In the genomic region with DNA sequence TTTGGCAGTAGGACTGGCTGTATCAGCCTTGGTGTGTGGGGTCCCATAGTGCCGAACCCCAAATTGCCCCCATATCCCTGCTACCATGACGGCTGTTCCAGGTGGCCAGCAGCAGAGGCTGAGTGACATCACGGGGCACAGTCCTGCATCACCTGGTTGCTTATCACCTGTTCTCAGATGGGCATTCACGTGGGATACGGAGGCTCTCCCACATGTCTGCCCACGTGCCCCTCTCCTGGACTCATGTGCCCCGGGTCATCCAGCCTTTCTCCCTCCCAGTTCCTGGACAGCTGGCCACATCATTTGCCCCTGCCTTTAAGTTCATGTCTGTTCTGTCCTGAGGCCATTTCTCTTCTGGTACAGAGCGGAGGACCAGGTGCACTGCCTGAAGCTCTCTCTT, we compare ENCODE assay signal across 16 cellular contexts.
A peak's percentile ranks its signal among the peaks of the same experiment; 100 is the strongest.
DNase-seq lines count a peak whose midpoint lies in the region; ATAC-seq and TF ChIP-seq lines count a peak whose summit lies in the region.
"Had no signal": no experiment of that assay in that cellular context is flagged by ENCODE, and none has a peak within 500 bp of the region (broad histone marks: within the 10 kb centered on the region; RNA-seq: fewer than 3 reads in every experiment).

No MANE protein-coding gene starts in this region.

- peak overlapping the region; percentile 5 for H2BK15ac ChIP-seq in neuronal stem cell (ENCODE audit: low read length)

- H3K4me1 ChIP-seq in right atrium auricular region = no peaks in the 10 kb centered on the region
- H3K4me1 ChIP-seq in heart left ventricle = no peaks in the 10 kb centered on the region
- H3K4me1 ChIP-seq in BLaER1 treated with 17β-estradiol and CSF1 and Interleukin-3, amounts not matched to agents 10 nM and 100 nM = peaks cover 9 to 44% (median 35%) of the 10 kb centered on the region in 10 experiments
- no peaks in the 10 kb centered on the region for H3K4me1 ChIP-seq in neuronal stem cell (ENCODE audit: control insufficient read depth in 2 of 2, insufficient read depth in 1 of 2, low read depth in 1 of 2, low read length in 2 of 2)
- H3K4me1 ChIP-seq: HAP-1 had no signal

- no peak overlapping the region for H2BK120ac ChIP-seq in neuronal stem cell (ENCODE audit: low read depth, low read length)

- intact Hi-C loops in heart left ventricle (cut with DNase I) = loop anchor here in 1 of 10 donors (10.0 kb wide), 1 partner anchor 268 kb away; no protein-coding TSS in a partner anchor

- 85 to 98% (median 91%) methylated on average over 5 to 8 of the region's 8 CpGs for WGBS in heart left ventricle, 4 donors
- no CpG with 5 or more reads among the region's 8 CpGs for WGBS in neuronal stem cell (ENCODE audit: extremely low coverage in 2 of 2, insufficient read length in 2 of 2, insufficient replicate concordance in 1 of 2), 2 donors

- no peak for ATAC-seq in heart left ventricle
- ATAC-seq: GM12878, GM23338 had no signal

- H3K9ac ChIP-seq in BLaER1 treated with 17β-estradiol and CSF1 and Interleukin-3, amounts not matched to agents 10 nM and 100 nM = no peak overlapping the region
- peak overlapping the region; percentile 45 for H3K9ac ChIP-seq in neuronal stem cell (ENCODE audit: low read depth, low read length, poor library complexity)

- H3K4me3 ChIP-seq in right atrium auricular region (no peak overlapping the region), heart left ventricle (no peak overlapping the region), neuronal stem cell (ENCODE audit: low read length in 2 of 2) (no peak overlapping the region)
- H3K4me3 ChIP-seq in BLaER1 treated with 17β-estradiol and CSF1 and Interleukin-3, amounts not matched to agents 10 nM and 100 nM = no peak overlapping the region
- H3K4me3 ChIP-seq: GM12878, GM23338, HAP-1 had no signal

- no peak overlapping the region for H4K91ac ChIP-seq in neuronal stem cell (ENCODE audit: low read depth, low read length, poor library complexity)

- H3K9me3 ChIP-seq in right atrium auricular region (no peaks in the 10 kb centered on the region), heart left ventricle (no peaks in the 10 kb centered on the region), neuronal stem cell (replicated peaks in 1 of 2; ENCODE audit: control insufficient read depth in 2 of 2, insufficient read depth in 1 of 2, low read depth in 1 of 2, low read length in 2 of 2) (peaks cover 0 to 2% of the 10 kb centered on the region in 2 donors)
- no peaks in the 10 kb centered on the region for H3K9me3 ChIP-seq in BLaER1 treated with 17β-estradiol and CSF1 and Interleukin-3, amounts not matched to agents 10 nM and 100 nM (replicated peaks in 1 of 11)
- H3K9me3 ChIP-seq: HAP-1 had no signal

- in situ Hi-C loops in GM13977 (cut with MboI; ENCODE audit: low pct_unique_long_range_greater_than_20kb, low sequenced_read_pairs, unreplicated experiment) = no loop called here

- H3K79me1 ChIP-seq in neuronal stem cell (ENCODE audit: low read depth, low read length) = no peaks in the 10 kb centered on the region

- H3K36me3 ChIP-seq in right atrium auricular region = no peaks in the 10 kb centered on the region
- H3K36me3 ChIP-seq in heart left ventricle = no peaks in the 10 kb centered on the region
- no peaks in the 10 kb centered on the region for H3K36me3 ChIP-seq in BLaER1 treated with 17β-estradiol and CSF1 and Interleukin-3, amounts not matched to agents 10 nM and 100 nM
- no peaks in the 10 kb centered on the region for H3K36me3 ChIP-seq in neuronal stem cell (replicated peaks in 1 of 2; ENCODE audit: control insufficient read depth in 2 of 2, insufficient read depth in 2 of 2, low read length in 2 of 2)
- H3K36me3 ChIP-seq: HAP-1 had no signal

- no peak for TF ChIP-seq POLR2A in heart left ventricle (IDR thresholded peaks at IDR 0.05)

- no peak overlapping the region for H3K27ac ChIP-seq in right atrium auricular region
- no peak overlapping the region for H3K27ac ChIP-seq in heart left ventricle
- no peak overlapping the region for H3K27ac ChIP-seq in BLaER1 treated with 17β-estradiol and CSF1 and Interleukin-3, amounts not matched to agents 10 nM and 100 nM
- H3K27ac ChIP-seq in neuronal stem cell (replicated peaks; ENCODE audit: low read length) = no peak overlapping the region

- H4K8ac ChIP-seq in neuronal stem cell (ENCODE audit: low read depth, low read length) = no peak overlapping the region

- no peaks in the 10 kb centered on the region for H3K27me3 ChIP-seq in right atrium auricular region
- peaks cover 0 to 52% (median 6%) of the 10 kb centered on the region in 9 donors for H3K27me3 ChIP-seq in heart left ventricle
- H3K27me3 ChIP-seq in BLaER1 treated with 17β-estradiol and CSF1 and Interleukin-3, amounts not matched to agents 10 nM and 100 nM = no peaks in the 10 kb centered on the region
- peaks cover 0 to 4% (median 0%) of the 10 kb centered on the region in 3 experiments for H3K27me3 ChIP-seq in neuronal stem cell (ENCODE audit: control insufficient read depth in 3 of 3, insufficient read depth in 3 of 3, low read depth in 1 of 3, low read length in 3 of 3)

- no peak overlapping the region for H3K18ac ChIP-seq in neuronal stem cell (ENCODE audit: low read length)

- H2AK5ac ChIP-seq in neuronal stem cell (ENCODE audit: low read depth, low read length) = no peak overlapping the region

- no peak overlapping the region for H2BK12ac ChIP-seq in neuronal stem cell (ENCODE audit: low read length)

- no peak overlapping the region for H3K23ac ChIP-seq in neuronal stem cell (ENCODE audit: low read depth, low read length, poor library complexity)

- peak overlapping the region; percentile 78 for H3K14ac ChIP-seq in neuronal stem cell (ENCODE audit: low read length)

- H3K4me2 ChIP-seq in BLaER1 treated with 17β-estradiol and CSF1 and Interleukin-3, amounts not matched to agents 10 nM and 100 nM = peak overlapping the region; percentile 13 to 85 (median 69); a peak in 20 of 22 replicates
- H3K4me2 ChIP-seq in neuronal stem cell (ENCODE audit: insufficient read depth, low read length, poor library complexity, severe bottlenecking) = no peak overlapping the region
- H3K4me2 ChIP-seq: GM23338 had no signal

- DNase-seq in right atrium auricular region (ENCODE audit: low spot score) (peak; percentile 49), heart left ventricle (no peak), neuronal stem cell (ENCODE audit: low spot score) (no peak), GM13977 (ENCODE audit: low spot score) (no peak), HT-29 (ENCODE audit: low spot score) (no peak)
- DNase-seq: CD4-positive, alpha-beta T cell; CD8-positive, alpha-beta memory T cell; DMS 273 treated with DMSO at 0.1 percent for 48 hours; DMS79; EL; GDM1; HFFc6 had no signal

- no peak overlapping the region for H2BK5ac ChIP-seq in neuronal stem cell (ENCODE audit: low read length)

- no peak overlapping the region for H3K4ac ChIP-seq in neuronal stem cell (ENCODE audit: low read length)

- no peak for TF ChIP-seq CTCF in right atrium auricular region (IDR thresholded peaks at IDR 0.05)
- no peak for TF ChIP-seq CTCF in heart left ventricle (IDR thresholded peaks at IDR 0.05)
- TF ChIP-seq CTCF in GM13977 (IDR thresholded peaks at IDR 0.05; ENCODE audit: extremely low read depth, insufficient read depth, missing control alignments) = no peak

- no peak overlapping the region for H2AFZ ChIP-seq in neuronal stem cell (ENCODE audit: low read length)
- H2AFZ ChIP-seq: GM23338 had no signal

- 0 out of 22 replicates have a peak, but pooled peaks cover 0 to 5% (median 0%) of the 10 kb centered on the region in 11 experiments for H4K20me1 ChIP-seq in BLaER1 treated with 17β-estradiol and CSF1 and Interleukin-3, amounts not matched to agents 10 nM and 100 nM
